19 cellular contexts compared by ENCODE assay signal in genomic region chr22:36761553-36762240, GRCh38. TPM values are rescaled to one million over a fixed set of nuclear protein-coding genes. Genes with fewer than 3 reads are reported as not detected.
"Had no signal": no experiment of that assay in that cellular context is flagged by ENCODE, and none has a peak within 500 bp of the region (broad histone marks: within the 10 kb centered on the region; RNA-seq: fewer than 3 reads in every experiment).

No MANE protein-coding gene starts in this region.

- H3K27me3 ChIP-seq: colonic mucosa, esophagus muscularis mucosa, testis, upper lobe of left lung had no signal

- H3K4me3 ChIP-seq: colonic mucosa, esophagus muscularis mucosa, lower lobe of right lung, prostate gland, testis, upper lobe of left lung had no signal

- ATAC-seq: activated CD4-positive, CD25-positive, alpha-beta regulatory T cell treated with anti-CD3 and anti-CD28 coated beads, Interleukin-2, amount 50 U/mL, for 24 hours; activated naive CD4-positive, alpha-beta T cell treated with anti-CD3 and anti-CD28 coated beads, Interleukin-2, amount 50 U/mL, for 72 hours; right cardiac atrium; T-cell had no signal

- H3K27ac Mint-ChIP-seq: activated naive CD4-positive, alpha-beta T cell treated with anti-CD3 and anti-CD28 coated beads, Interleukin-2, amount 50 U/mL, for 72 hours; mesothelial cell of epicardium; stimulated activated naive CD8-positive, alpha-beta T cell treated with anti-CD3 and anti-CD28 coated beads, Interleukin-15, Interleukin-2, amounts not matched to agents 100 ng/mL and 50 ng/mL, for 24 hours; T-cell had no signal

- DNase-seq: activated effector memory CD4-positive, alpha-beta T cell treated with anti-CD3 and anti-CD28 coated beads, Interleukin-2, amount 50 U/mL, for 16 hours; activated T-cell treated with anti-CD3 and anti-CD28 coated beads, Interleukin-2, amount 50 U/mL, for 1 hour; caudate nucleus; colonic mucosa; lower lobe of right lung; right cardiac atrium; T-cell; T-helper 9 cell; testis had no signal

- H3K4me1 ChIP-seq: colonic mucosa, prostate gland had no signal

- H3K9me3 Mint-ChIP-seq: activated naive CD4-positive, alpha-beta T cell treated with anti-CD3 and anti-CD28 coated beads, Interleukin-2, amount 50 U/mL, for 72 hours; mesothelial cell of epicardium; stimulated activated naive CD8-positive, alpha-beta T cell treated with anti-CD3 and anti-CD28 coated beads, Interleukin-15, Interleukin-2, amounts not matched to agents 100 ng/mL and 50 ng/mL, for 24 hours; T-cell had no signal

- H3K27me3 Mint-ChIP-seq: stimulated activated naive CD8-positive, alpha-beta T cell treated with anti-CD3 and anti-CD28 coated beads, Interleukin-15, Interleukin-2, amounts not matched to agents 100 ng/mL and 50 ng/mL, for 24 hours; T-cell had no signal

- H3K36me3 ChIP-seq: colonic mucosa, prostate gland had no signal

- H3K4me1 Mint-ChIP-seq: mesothelial cell of epicardium had no signal

- H3K9me3 ChIP-seq: colonic mucosa, esophagus muscularis mucosa, lower lobe of right lung, prostate gland, testis, upper lobe of left lung had no signal

- H3K27ac ChIP-seq: colonic mucosa, lower lobe of right lung, prostate gland, testis, upper lobe of left lung had no signal

- H3K4me3 Mint-ChIP-seq: mesothelial cell of epicardium; stimulated activated naive CD8-positive, alpha-beta T cell treated with anti-CD3 and anti-CD28 coated beads, Interleukin-15, Interleukin-2, amounts not matched to agents 100 ng/mL and 50 ng/mL, for 24 hours; T-cell had no signal

RNA-seq across cellular contexts. Expression of gene PVALB, which starts 55.1 kb away (rescaled TPM):
- total RNA-seq: activated naive CD4-positive, alpha-beta T cell treated with anti-CD3 and anti-CD28 coated beads, Interleukin-2, amount 50 U/mL, for 72 hours; colonic mucosa; esophagus muscularis mucosa; fibroblast of villous mesenchyme; mesothelial cell of epicardium; right cardiac atrium; T-cell had no signal
- polyA plus RNA-seq: right cardiac atrium had no signal

RNA-seq across cellular contexts. Expression of gene CACNG2, which starts 58.1 kb away (rescaled TPM):
- total RNA-seq: activated naive CD4-positive, alpha-beta T cell treated with anti-CD3 and anti-CD28 coated beads, Interleukin-2, amount 50 U/mL, for 72 hours; colonic mucosa; esophagus muscularis mucosa; fibroblast of villous mesenchyme; glomerular endothelial cell; lower lobe of right lung; mesothelial cell of epicardium; myocyte; prostate gland; right cardiac atrium; T-cell; upper lobe of left lung had no signal
- polyA plus RNA-seq: right cardiac atrium had no signal
